ENCODE assay signal across 8 cellular contexts in genomic region chr1:221961532-221962292, GRCh38.
DNase-seq lines count a peak whose midpoint lies in the region; ATAC-seq and TF ChIP-seq lines count a peak whose summit lies in the region.

No MANE protein-coding gene starts in this region.

- TF ChIP-seq CTCF in natural killer cell (IDR thresholded peaks at IDR 0.05) = no peak

- H3K4me3 Mint-ChIP-seq in activated naive CD4-positive, alpha-beta T cell treated with anti-CD3 and anti-CD28 coated beads for 36 hours = no peak overlapping the region
- no peak overlapping the region for H3K4me3 Mint-ChIP-seq in natural killer cell

- peak; percentile 84 for ATAC-seq in GM18519 (IDR thresholded peaks at IDR 0.05; ENCODE audit: low FRiP score, unreplicated experiment)
- peak; percentile 85 for ATAC-seq in HG02840 (IDR thresholded peaks at IDR 0.05; ENCODE audit: low FRiP score, unreplicated experiment)
- ATAC-seq in natural killer cell = peak; percentile 79 to 99 (median 96)

- H3K9me3 Mint-ChIP-seq in activated naive CD4-positive, alpha-beta T cell treated with anti-CD3 and anti-CD28 coated beads for 36 hours = peaks cover under 1% of the 10 kb centered on the region
- no peaks in the 10 kb centered on the region for H3K9me3 Mint-ChIP-seq in natural killer cell

- H3K27ac Mint-ChIP-seq in activated naive CD4-positive, alpha-beta T cell treated with anti-CD3 and anti-CD28 coated beads for 36 hours = peak overlapping the region; percentile 46
- peak overlapping the region; percentile 52 to 80 for H3K27ac Mint-ChIP-seq in natural killer cell

- DNase-seq in NOMO-1 (lab: John Stamatoyannopoulos, UW; ENCODE audit: unreplicated experiment in 2 of 2) = peak; percentile 71 to 85
- peak; percentile 74 for DNase-seq in activated naive CD4-positive, alpha-beta T cell treated with anti-CD3 and anti-CD28 coated beads for 36 hours
- DNase-seq in natural killer cell = peak; percentile 68
- DNase-seq in NCI-H524 (lab: John Stamatoyannopoulos, UW) = no peak
- no peak for DNase-seq in COR-L47 (lab: John Stamatoyannopoulos, UW)
- no peak for DNase-seq in DMS114 treated with DMSO at 0.1 percent for 48 hours (lab: John Stamatoyannopoulos, UW; ENCODE audit: unreplicated experiment)

- intact Hi-C loops in activated naive CD4-positive, alpha-beta T cell treated with anti-CD3 and anti-CD28 coated beads for 36 hours (cut with micrococcal nuclease) = loop anchor here (1.0 to 2.0 kb wide), 3 partner anchors 30 to 83 kb away; no protein-coding TSS in a partner anchor
- intact Hi-C loops in natural killer cell (cut with micrococcal nuclease) = loop anchor here (1.0 to 10.0 kb wide), 4 partner anchors 132 to 249 kb away; partner anchors contain the start of gene DUSP10

- CTCF ChIA-PET in activated naive CD4-positive, alpha-beta T cell treated with anti-CD3 and anti-CD28 coated beads for 36 hours (lab: Charles Lee) = interaction anchor here (0.7 to 2.3 kb wide), 2 partner anchors 30 to 66 kb away, joined by 3 to 5 read pairs; no protein-coding TSS in a partner anchor

- H3K4me1 Mint-ChIP-seq in activated naive CD4-positive, alpha-beta T cell treated with anti-CD3 and anti-CD28 coated beads for 36 hours (ENCODE audit: low read depth) = peaks cover 17% of the 10 kb centered on the region
- peaks cover 14 to 17% of the 10 kb centered on the region in 2 donors for H3K4me1 Mint-ChIP-seq in natural killer cell

- H3K27me3 Mint-ChIP-seq in activated naive CD4-positive, alpha-beta T cell treated with anti-CD3 and anti-CD28 coated beads for 36 hours (ENCODE audit: low read depth) = no peaks in the 10 kb centered on the region
- no peaks in the 10 kb centered on the region for H3K27me3 Mint-ChIP-seq in natural killer cell (ENCODE audit: low read depth in 2 of 2)

- no peaks in the 10 kb centered on the region for H3K36me3 Mint-ChIP-seq in activated naive CD4-positive, alpha-beta T cell treated with anti-CD3 and anti-CD28 coated beads for 36 hours (ENCODE audit: low read depth)
- H3K36me3 Mint-ChIP-seq in natural killer cell = no peaks in the 10 kb centered on the region

Comparison
In these comparisons a context has a peak if more than half of its experiments do, and no peak if none do; other contexts are left out.
1. DNase-seq: peak in NOMO-1 (2 of 2), activated naive CD4-positive, alpha-beta T cell treated with anti-CD3 and anti-CD28 coated beads for 36 hours (single experiment) and natural killer cell (single experiment); none in NCI-H524 (0 of 2), COR-L47 (single experiment) and DMS114 treated with DMSO at 0.1 percent for 48 hours (single experiment).
2. Peak in every context shown above with its lines, with median percentiles within 50 percentile points of each other: ATAC-seq.